Comparison of ENCODE assay signal across 9 cellular contexts in the genomic region with DNA sequence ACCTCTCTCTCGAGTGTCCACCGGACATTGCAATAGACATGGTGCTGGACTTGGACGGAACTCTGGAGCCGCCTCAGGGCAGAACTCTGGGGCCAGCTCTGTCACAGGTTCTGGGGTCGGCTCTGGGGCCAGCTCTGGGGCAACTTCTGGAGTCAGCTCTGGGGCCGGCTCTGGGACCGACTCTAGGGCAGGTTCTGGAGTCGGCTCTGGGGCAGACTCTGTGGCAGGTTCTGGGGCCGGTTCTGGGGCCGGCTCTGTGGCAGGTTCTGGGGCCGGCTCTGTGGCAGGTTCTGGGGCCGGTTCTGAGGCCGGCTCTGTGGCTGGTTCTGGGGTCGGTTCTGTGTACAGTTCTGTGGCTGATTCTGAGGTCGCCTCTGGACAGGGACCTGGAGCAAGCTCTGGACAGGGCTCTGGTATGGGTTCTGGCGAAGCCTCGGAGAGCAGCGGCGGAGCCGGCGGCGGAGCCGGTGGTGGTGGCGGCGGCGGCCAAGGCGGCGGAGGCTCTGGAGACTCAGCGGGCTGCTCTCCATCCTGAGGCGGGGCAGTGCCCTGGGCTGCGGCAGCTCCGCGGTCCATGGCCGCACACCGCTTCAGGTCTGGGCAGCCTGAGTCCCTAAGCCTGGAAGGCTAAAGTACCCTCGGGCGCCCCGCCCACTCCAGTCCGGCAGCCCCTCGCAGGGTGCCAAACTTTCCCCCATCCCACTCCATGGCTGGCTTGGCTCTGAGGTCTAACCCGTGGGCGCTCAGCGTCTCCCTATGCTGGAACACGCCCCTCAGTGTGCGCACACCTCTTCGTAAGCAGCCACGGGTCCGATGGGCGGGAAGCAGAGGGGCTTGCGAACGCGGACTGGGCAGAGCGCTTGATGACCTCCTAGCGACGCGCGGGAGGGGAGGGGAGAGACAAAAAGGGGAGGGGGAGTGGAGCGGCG. TPM values are rescaled to one million over a fixed set of nuclear protein-coding genes. Genes with fewer than 3 reads are reported as not detected.
A peak's percentile ranks its signal among the peaks of the same experiment; 100 is the strongest.
DNase-seq lines count a peak whose midpoint lies in the region; ATAC-seq lines count a peak whose summit lies in the region.
"Had no signal": no experiment of that assay in that cellular context is flagged by ENCODE, and none has a peak within 500 bp of the region (broad histone marks: within the 10 kb centered on the region; RNA-seq: fewer than 3 reads in every experiment).

A gene with protein sequence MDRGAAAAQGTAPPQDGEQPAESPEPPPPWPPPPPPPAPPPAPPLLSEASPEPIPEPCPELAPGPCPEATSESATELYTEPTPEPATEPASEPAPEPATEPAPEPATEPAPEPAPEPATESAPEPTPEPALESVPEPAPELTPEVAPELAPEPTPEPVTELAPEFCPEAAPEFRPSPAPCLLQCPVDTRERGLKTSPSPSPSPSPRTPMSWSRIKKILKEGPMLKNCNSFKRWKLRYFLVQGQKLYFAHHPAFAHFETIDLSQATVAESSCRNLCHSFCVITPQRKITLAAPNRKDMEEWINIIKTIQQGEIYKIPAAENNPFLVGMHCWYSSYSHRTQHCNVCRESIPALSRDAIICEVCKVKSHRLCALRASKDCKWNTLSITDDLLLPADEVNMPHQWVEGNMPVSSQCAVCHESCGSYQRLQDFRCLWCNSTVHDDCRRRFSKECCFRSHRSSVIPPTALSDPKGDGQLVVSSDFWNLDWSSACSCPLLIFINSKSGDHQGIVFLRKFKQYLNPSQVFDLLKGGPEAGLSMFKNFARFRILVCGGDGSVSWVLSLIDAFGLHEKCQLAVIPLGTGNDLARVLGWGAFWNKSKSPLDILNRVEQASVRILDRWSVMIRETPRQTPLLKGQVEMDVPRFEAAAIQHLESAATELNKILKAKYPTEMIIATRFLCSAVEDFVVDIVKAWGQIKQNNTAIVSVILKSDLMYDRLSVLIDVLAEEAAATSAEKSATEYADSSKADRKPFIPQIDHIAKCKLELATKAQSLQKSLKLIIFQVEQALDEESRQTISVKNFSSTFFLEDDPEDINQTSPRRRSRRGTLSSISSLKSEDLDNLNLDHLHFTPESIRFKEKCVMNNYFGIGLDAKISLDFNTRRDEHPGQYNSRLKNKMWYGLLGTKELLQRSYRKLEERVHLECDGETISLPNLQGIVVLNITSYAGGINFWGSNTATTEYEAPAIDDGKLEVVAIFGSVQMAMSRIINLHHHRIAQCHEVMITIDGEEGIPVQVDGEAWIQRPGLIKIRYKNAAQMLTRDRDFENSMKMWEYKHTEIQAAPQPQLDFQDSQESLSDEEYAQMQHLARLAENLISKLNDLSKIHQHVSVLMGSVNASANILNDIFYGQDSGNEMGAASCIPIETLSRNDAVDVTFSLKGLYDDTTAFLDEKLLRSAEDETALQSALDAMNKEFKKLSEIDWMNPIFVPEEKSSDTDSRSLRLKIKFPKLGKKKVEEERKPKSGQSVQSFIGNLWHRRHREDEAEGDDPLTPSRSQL (minus strand): TSS at position 723 of the 929 bp plus-strand sequence. CDS start 147 bp downstream, at position 576.

- ATAC-seq in HG03342 (IDR thresholded peaks at IDR 0.05; ENCODE audit: unreplicated experiment) (no peak), HG03565 (IDR thresholded peaks at IDR 0.05; ENCODE audit: unreplicated experiment) (no peak)

- peak within 1 kb of the TSS; percentile 60 for H3K4me3 ChIP-seq in iPS-15b (ENCODE audit: low read depth, low read length)

- DNase-seq in DMS 273 (lab: John Stamatoyannopoulos, UW; ENCODE audit: unreplicated experiment): peak; percentile 13
- DNase-seq in DMS 273 treated with DMSO at 0.1 percent for 48 hours (lab: John Stamatoyannopoulos, UW): no peak
- DNase-seq in NCI-H748 treated with DMSO at 0.1 percent for 48 hours (lab: John Stamatoyannopoulos, UW): peak; percentile 40
- DNase-seq in posterior vena cava (ENCODE audit: low spot score): peak; percentile 79
- no peak for DNase-seq in NCI-H524 treated with DMSO at 0.1 percent for 48 hours (lab: John Stamatoyannopoulos, UW)
- DNase-seq: SIG-M5 had no signal

- H3K9ac ChIP-seq in iPS-15b (ENCODE audit: low read depth, low read length): no peak within 1 kb of the TSS

- intact Hi-C loops in posterior vena cava (cut with DNase I): no loop called here

- H3K36me3 ChIP-seq in iPS-15b (ENCODE audit: control insufficient read depth, insufficient read depth, low read length): no peaks in the 10 kb centered on the region

- peaks cover 3% of the 10 kb centered on the region for H3K9me3 ChIP-seq in iPS-15b (ENCODE audit: control insufficient read depth, insufficient read depth, low read length)

- peaks cover 80% of the 10 kb centered on the region for H3K27me3 ChIP-seq in iPS-15b (ENCODE audit: control insufficient read depth, insufficient read depth, low read length)

- peaks cover 6% of the 10 kb centered on the region for H3K4me1 ChIP-seq in iPS-15b (ENCODE audit: control insufficient read depth, insufficient read depth, low read length)

RNA-seq across cellular contexts. Expression of the gene that starts here (rescaled TPM):
- not detected for total RNA-seq in posterior vena cava

Comparison
In these comparisons a context has a peak if more than half of its experiments do, and no peak if none do; other contexts are left out.
1. DNase-seq: peak in DMS 273 (single experiment) and NCI-H748 treated with DMSO at 0.1 percent for 48 hours (single experiment); none in DMS 273 treated with DMSO at 0.1 percent for 48 hours (single experiment) and NCI-H524 treated with DMSO at 0.1 percent for 48 hours (single experiment).
2. Peak in DNase-seq in posterior vena cava; RNA of the gene not detected or under 1 TPM.